In genomic region chr6:65088575-65088974, GRCh38 we compare ENCODE assay signal across 25 cellular contexts.
DNase-seq lines count a peak whose midpoint lies in the region; ATAC-seq, FAIRE-seq and TF ChIP-seq lines count a peak whose summit lies in the region.
"Had no signal": no experiment of that assay in that cellular context is flagged by ENCODE, and none has a peak within 500 bp of the region (broad histone marks: within the 10 kb centered on the region; RNA-seq: fewer than 3 reads in every experiment).

No MANE protein-coding gene starts in this region.

- no peak overlapping the region for H4K5ac ChIP-seq in mesendoderm (ENCODE audit: low read length)

- 36% methylated on average over 3 of the region's 3 CpGs for WGBS in A549 (ENCODE audit: missing lambda C conversion rate)
- 0% methylated on average over 2 of the region's 3 CpGs for WGBS in K562 (ENCODE audit: insufficient coverage, low coverage, missing lambda C conversion rate)
- WGBS in mesendoderm (ENCODE audit: extremely low coverage, insufficient coverage, low lambda C conversion rate) = no CpG with 5 or more reads among the region's 3 CpGs

- no peak for ATAC-seq in A549
- no peak for ATAC-seq in K562
- ATAC-seq: GM12878 had no signal

- H3K56ac ChIP-seq in mesendoderm (ENCODE audit: low read length) = no peak overlapping the region

- no peak overlapping the region for H3K18ac ChIP-seq in mesendoderm (ENCODE audit: low read length)

- no TSS peak for BruUV-seq in K562 (replicated peaks; lab: Mats Ljungman, UMichigan)

- H4K8ac ChIP-seq in mesendoderm (ENCODE audit: low read depth, low read length) = no peak overlapping the region

- H3K36me3 ChIP-seq in K562 (ENCODE audit: control insufficient read depth, insufficient read depth, low read length) (no peaks in the 10 kb centered on the region), mesendoderm (ENCODE audit: control insufficient read depth, insufficient read depth, low read length) (no peaks in the 10 kb centered on the region)
- H3K36me3 ChIP-seq: BE2C, BLaER1 had no signal

- H3K4me1 ChIP-seq in A549 = no peaks in the 10 kb centered on the region
- no peaks in the 10 kb centered on the region for H3K4me1 ChIP-seq in K562 (replicated peaks in 1 of 2; ENCODE audit: control insufficient read depth in 2 of 2, insufficient read depth in 2 of 2, low read length in 2 of 2)
- H3K4me1 ChIP-seq in mesendoderm (ENCODE audit: control insufficient read depth, low read depth, low read length) = no peaks in the 10 kb centered on the region
- H3K4me1 ChIP-seq: BE2C, BLaER1 had no signal

- TF ChIP-seq CTCF in A549 (IDR thresholded peaks at IDR 0.05) (no peak), K562 (IDR thresholded peaks at IDR 0.05 in 2 of 3, conservative IDR thresholded peaks at IDR 0.05 in 1 of 3; ENCODE audit: insufficient read depth in 2 of 3, low read depth in 1 of 3, low read length in 3 of 3) (no peak)

- H3K79me1 ChIP-seq in mesendoderm (ENCODE audit: low read length) = no peaks in the 10 kb centered on the region

- H3K27ac ChIP-seq in A549 (no peak overlapping the region), K562 (ENCODE audit: extremely low read depth, low read depth, low read length) (no peak overlapping the region), mesendoderm (ENCODE audit: low read depth, low read length) (no peak overlapping the region)
- H3K27ac ChIP-seq: 22Rv1, BLaER1 had no signal

- H3K27me3 ChIP-seq in K562 (ENCODE audit: control insufficient read depth in 2 of 2, insufficient read depth in 2 of 2, low read length in 2 of 2) = no peaks in the 10 kb centered on the region
- H3K27me3 ChIP-seq in mesendoderm (ENCODE audit: insufficient read depth, low read length, poor library complexity) = no peaks in the 10 kb centered on the region
- H3K27me3 ChIP-seq: BE2C, BLaER1 had no signal

- CTCF ChIA-PET in A549 (lab: Yijun Ruan, JAX) = no interaction called here
- CTCF ChIA-PET in K562 (lab: Yijun Ruan, JAX; ENCODE audit: low intra/inter-chr PET ratio) = no interaction called here

- DNase-seq in A549 (ENCODE audit: low read depth in 1 of 2, low spot score in 1 of 2) (no peak), K562 (ENCODE audit: extremely low read depth in 1 of 4, low spot score in 3 of 4) (no peak), mesendoderm (peak; percentile 7), inferior parietal cortex (ENCODE audit: extremely low spot score) (no peak), middle frontal gyrus (ENCODE audit: extremely low spot score, low spot score) (no peak)
- DNase-seq in activated CD8-positive, alpha-beta memory T cell treated with anti-CD3 and anti-CD28 coated beads for 24 hours = no peak
- DNase-seq: ACHN; BE2C; C1 segment of cervical spinal cord; CD4-positive, alpha-beta memory T cell; CD4-positive, CD25-positive, alpha-beta regulatory T cell; CD8-positive, alpha-beta memory T cell; COR-L47; DMS 273 treated with DMSO at 0.1 percent for 48 hours; DMS153; DMS53; DMS79; DND-41; EL; GDM1 had no signal

- TF ChIP-seq EP300 in A549 (IDR thresholded peaks at IDR 0.05) = no peak
- TF ChIP-seq EP300 in K562 (IDR thresholded peaks at IDR 0.05; ENCODE audit: low read length) = no peak

- H3K4me2 ChIP-seq in A549 (no peak overlapping the region), K562 (ENCODE audit: insufficient read depth, low read length) (no peak overlapping the region), mesendoderm (ENCODE audit: low read length) (no peak overlapping the region)
- H3K4me2 ChIP-seq: BLaER1 had no signal

- H3K9me1 ChIP-seq in K562 (ENCODE audit: control insufficient read depth, insufficient read depth, low read length) = no peaks in the 10 kb centered on the region

- H2BK15ac ChIP-seq in mesendoderm (replicated peaks; ENCODE audit: low read depth) = no peak overlapping the region

- no peak for FAIRE-seq in A549 (lab: Jason Lieb, UNC)
- FAIRE-seq in K562 (lab: Jason Lieb, UNC) = no peak
- FAIRE-seq: GM12878, GM12892, GM18507 had no signal

- H3K4me3 ChIP-seq in A549 (no peak overlapping the region), K562 (no peak overlapping the region), mesendoderm (ENCODE audit: low read length) (no peak overlapping the region)
- H3K4me3 ChIP-seq: BLaER1, GM12878 had no signal

- TF ChIP-seq RAD21 in A549 (conservative IDR thresholded peaks at IDR 0.05 in 1 of 2, IDR thresholded peaks at IDR 0.05 in 1 of 2) (no peak), K562 (CRISPR knock-in tag; conservative IDR thresholded peaks at IDR 0.05 in 1 of 2, IDR thresholded peaks at IDR 0.05 in 1 of 2) (no peak)

- H4K20me1 ChIP-seq in K562 (replicated peaks; ENCODE audit: control insufficient read depth, insufficient read depth, low read length) = no peaks in the 10 kb centered on the region
- H4K20me1 ChIP-seq: BLaER1 had no signal

- H3K9ac ChIP-seq in K562 (ENCODE audit: insufficient read depth in 1 of 2, low read depth in 2 of 2, low read length in 2 of 2) (no peak overlapping the region), mesendoderm (ENCODE audit: low read length) (no peak overlapping the region)
- H3K9ac ChIP-seq: BLaER1 had no signal

- H3K79me2 ChIP-seq in K562 (ENCODE audit: control insufficient read depth, insufficient read depth, low read length) (no peaks in the 10 kb centered on the region), mesendoderm (ENCODE audit: control insufficient read depth, insufficient read depth, low read length) (no peaks in the 10 kb centered on the region)

- POLR2A ChIA-PET in A549 (lab: Yijun Ruan, JAX) (no interaction called here), K562 (lab: Yijun Ruan, JAX) (no interaction called here)

- intact Hi-C loops in K562 (cut with micrococcal nuclease) = no loop called here

- TF ChIP-seq POLR2A in A549 (IDR thresholded peaks at IDR 0.05; ENCODE audit: low read length) (no peak), K562 (conservative IDR thresholded peaks at IDR 0.05) (no peak)

- no peak overlapping the region for H2BK120ac ChIP-seq in mesendoderm (ENCODE audit: low read depth, low read length)

- H2BK5ac ChIP-seq in mesendoderm (ENCODE audit: low read length) = no peak overlapping the region

- no peak overlapping the region for H3K23ac ChIP-seq in mesendoderm (ENCODE audit: low read length)

- no peak overlapping the region for H3K4ac ChIP-seq in mesendoderm (ENCODE audit: low read depth, low read length)

- no peak overlapping the region for H2AK5ac ChIP-seq in mesendoderm (ENCODE audit: low read length)

- H2AFZ ChIP-seq in K562 (ENCODE audit: low read depth, low read length) = no peak overlapping the region

- H3K9me3 ChIP-seq in A549 (no peaks in the 10 kb centered on the region), K562 (replicated peaks; ENCODE audit: control insufficient read depth, insufficient read depth, low read depth, low read length) (no peaks in the 10 kb centered on the region)
- H3K9me3 ChIP-seq: BE2C had no signal

- in situ Hi-C loops in K562 (cut with MboI) = no loop called here

TF ChIP-seq in A549, 52 proteins besides CTCF, POLR2A, EP300 and RAD21:
- TF ChIP-seq CHD2 (IDR thresholded peaks at IDR 0.05; ENCODE audit: low read length, partially characterized antibody) (no peak), ZFP36 (IDR thresholded peaks at IDR 0.05; ENCODE audit: borderline replicate concordance, partially characterized antibody) (peak; percentile 42)

TF ChIP-seq in K562, 482 proteins besides CTCF, POLR2A, EP300 and RAD21:
- TF ChIP-seq SP1 (CRISPR knock-in tag; IDR thresholded peaks at IDR 0.05) (no peak), ZFP36 (IDR thresholded peaks at IDR 0.05; ENCODE audit: low read depth, low read length, partially characterized antibody) (peak; percentile 7)

Comparison
In these comparisons a context has a peak if more than half of its experiments do, and no peak if none do; other contexts are left out.
1. Of the 35 proteins assayed by ChIP-seq in both K562 and A549: peak only in K562: none; only in A549: none; in both: ZFP36; in neither: 34.